Comparison of ENCODE assay signal across 8 cellular contexts in the genomic region with DNA sequence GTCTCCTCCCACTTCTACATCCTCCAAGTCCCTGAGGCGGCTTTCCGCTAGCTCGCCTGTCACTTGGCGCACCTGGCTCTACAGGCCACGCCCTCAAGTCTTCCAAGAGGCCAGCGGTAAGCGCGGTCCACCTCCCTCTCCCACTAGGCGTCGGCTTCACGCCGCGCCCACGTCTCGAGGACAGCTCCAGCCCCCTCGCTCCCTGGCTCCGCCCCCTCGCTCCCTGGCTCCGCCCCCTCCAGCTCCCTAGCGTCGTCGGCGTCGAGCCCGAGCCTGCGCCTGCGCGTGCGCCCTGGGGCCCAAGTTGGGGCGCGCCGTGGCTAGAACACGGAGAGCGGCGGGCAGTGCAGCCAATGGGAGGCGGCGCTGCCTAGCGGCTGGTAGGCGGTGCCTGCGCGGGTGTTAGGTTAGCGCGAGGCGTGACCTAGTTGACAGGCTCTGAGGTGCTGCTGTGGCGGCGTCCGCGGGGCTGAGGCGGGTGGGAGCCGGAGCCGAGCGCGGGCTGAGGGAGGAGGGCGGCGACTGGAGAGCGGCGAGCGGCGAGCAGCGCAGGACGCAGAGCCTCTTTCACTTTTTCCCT. TPM values are rescaled to one million over a fixed set of nuclear protein-coding genes. Genes with fewer than 3 reads are reported as not detected.
A peak's percentile ranks its signal among the peaks of the same experiment; 100 is the strongest.
DNase-seq lines count a peak whose midpoint lies in the region; ATAC-seq lines count a peak whose summit lies in the region.

Gene MACROD2 (plus strand): TSS at position 431 of the 580 bp plus-strand sequence.

- H3K36me3 ChIP-seq in ACC112 (ENCODE audit: insufficient read depth, low read length) = no peaks in the 10 kb centered on the region
- no peaks in the 10 kb centered on the region for H3K36me3 ChIP-seq in H7 (replicated peaks; ENCODE audit: control insufficient read depth, insufficient read depth, low read length)

- no peaks in the 10 kb centered on the region for H3K4me1 ChIP-seq in ACC112 (ENCODE audit: control insufficient read depth, insufficient read depth, low read length, unreplicated experiment)

- no peak for ATAC-seq in HG03457 (IDR thresholded peaks at IDR 0.05; ENCODE audit: unreplicated experiment)

- H3K27ac ChIP-seq in ACC112 (ENCODE audit: low read depth, low read length) = no peak within 1 kb of the TSS

- H2AFZ ChIP-seq in ACC112 (ENCODE audit: low read length, unreplicated experiment) = peak within 1 kb of the TSS; percentile 87

- peak; percentile 96 for DNase-seq in H7
- peak; percentile 99 for DNase-seq in NCI-H2171 (lab: John Stamatoyannopoulos, UW)
- DNase-seq in activated CD4-positive, alpha-beta T cell treated with anti-CD3 and anti-CD28 coated beads for 48 hours = peak; percentile 68
- peak; percentile 89 for DNase-seq in epidermal melanocyte (ENCODE audit: insufficient read length, low spot score)
- peak; percentile 45 to 88 for DNase-seq in lung microvascular endothelial cell (ENCODE audit: low read depth in 2 of 2)
- peak; percentile 28 to 43 for DNase-seq in stimulated activated CD4-positive, alpha-beta T cell treated with anti-CD3 and anti-CD28 coated beads, Interleukin-4, amount 100 ng/mL, for 4 hours

- H3K27me3 ChIP-seq in ACC112 (ENCODE audit: insufficient read depth, low read length) = no peaks in the 10 kb centered on the region
- peaks cover 10% of the 10 kb centered on the region for H3K27me3 ChIP-seq in H7 (ENCODE audit: control insufficient read depth, insufficient read depth, low read length)

- H3K79me2 ChIP-seq in ACC112 (ENCODE audit: control insufficient read depth, insufficient read depth, low read length, unreplicated experiment) = no peaks in the 10 kb centered on the region

- H3K4me3 ChIP-seq in ACC112 (ENCODE audit: low read depth, low read length) (peak within 1 kb of the TSS; percentile 84), H7 (ENCODE audit: insufficient read depth, low read depth, low read length) (peak within 1 kb of the TSS; percentile 77)

RNA-seq across cellular contexts. Expression of gene MACROD2, which starts in this region (rescaled TPM):
- total RNA-seq in H7 (2014; rRNA removed; shearing (Covaris generic)) = 1.5 and 2.2 TPM in 2 replicates
- total RNA-seq in lung microvascular endothelial cell = under 0.01 and 0.40 TPM in 2 replicates

Comparison
In these comparisons a context has a peak if more than half of its experiments do, and no peak if none do; other contexts are left out.
1. Peak in DNase-seq in lung microvascular endothelial cell; RNA of the gene not detected or under 1 TPM.
2. DNase-seq: peak in every context shown above with its lines; median percentile 99 in NCI-H2171; 96 in H7; 89 in epidermal melanocyte; 68 in activated CD4-positive, alpha-beta T cell treated with anti-CD3 and anti-CD28 coated beads for 48 hours; 66 in lung microvascular endothelial cell; 36 in stimulated activated CD4-positive, alpha-beta T cell treated with anti-CD3 and anti-CD28 coated beads, Interleukin-4, amount 100 ng/mL, for 4 hours.